In the genomic region with DNA sequence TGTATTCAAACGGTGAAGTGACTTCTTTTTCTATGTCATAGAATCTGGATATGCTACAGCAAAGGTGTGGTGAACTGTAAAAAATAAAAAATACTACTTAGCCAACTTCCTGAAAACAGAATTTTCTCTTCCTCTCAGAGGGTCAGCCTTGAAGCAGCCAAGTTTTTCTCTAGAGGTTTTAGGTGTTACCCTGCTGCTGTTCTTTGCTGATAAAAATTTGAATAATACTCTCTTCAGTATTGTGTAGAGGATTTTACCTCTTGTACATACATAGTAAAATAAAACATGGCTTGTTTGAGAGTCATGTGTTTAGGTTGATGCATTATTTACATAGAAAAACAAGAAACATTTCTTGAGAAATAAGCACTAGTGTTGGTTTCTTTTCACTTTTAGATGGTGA, we compare ENCODE assay signal across 22 cellular contexts.
DNase-seq lines count a peak whose midpoint lies in the region; ATAC-seq, FAIRE-seq and TF ChIP-seq lines count a peak whose summit lies in the region.
"Had no signal": no experiment of that assay in that cellular context is flagged by ENCODE, and none has a peak within 500 bp of the region (broad histone marks: within the 10 kb centered on the region; RNA-seq: fewer than 3 reads in every experiment).

No MANE protein-coding gene starts in this region.

- no peak for TF ChIP-seq RAD21 in HepG2 (CRISPR knock-in tag; IDR thresholded peaks at IDR 0.05)

- no peak for FAIRE-seq in GM12891 (lab: Jason Lieb, UNC)
- no peak for FAIRE-seq in HepG2 (lab: Jason Lieb, UNC)

- intact Hi-C loops in HepG2 (cut with micrococcal nuclease; ENCODE audit: unreplicated experiment), result no loop called here

- no peak overlapping the region for H3K4me2 ChIP-seq in HepG2 (ENCODE audit: low read depth, low read length)

- no peak for TF ChIP-seq CTCF in HepG2 (CRISPR knock-in tag; IDR thresholded peaks at IDR 0.05)
- TF ChIP-seq CTCF in BE2C (IDR thresholded peaks at IDR 0.05; ENCODE audit: low read depth, low read length), result no peak

- no peaks in the 10 kb centered on the region for H3K36me3 ChIP-seq in HepG2 (replicated peaks in 1 of 2; ENCODE audit: control insufficient read depth in 1 of 2, insufficient read depth in 2 of 2, low read length in 2 of 2)
- no peaks in the 10 kb centered on the region for H3K36me3 ChIP-seq in BE2C
- H3K36me3 ChIP-seq: SJCRH30 had no signal

- H3K4me3 ChIP-seq in HepG2 (replicated peaks in 1 of 3; ENCODE audit: insufficient read depth in 1 of 3, low read depth in 2 of 3, low read length in 3 of 3) (no peak overlapping the region), BE2C (ENCODE audit: low read depth, low read length) (no peak overlapping the region)
- H3K4me3 ChIP-seq: lung, psoas muscle, SJCRH30 had no signal

- peaks cover 0 to 4% (median 0%) of the 10 kb centered on the region in 3 donors for H3K27me3 Mint-ChIP-seq in immature natural killer cell (ENCODE audit: low read depth in 3 of 3)
- H3K27me3 Mint-ChIP-seq: activated CD4-positive, alpha-beta T cell treated with anti-CD3 and anti-CD28 coated beads, Interleukin-2, amount 10 ng/mL, durations not matched to agents 7 days and 5 days; brain; dendritic cell treated with granulocyte-macrophage colony-stimulating factor and Interleukin-4, amounts not matched to agents 40 ng/mL and 50 ng/mL, for 4 days; stimulated activated naive CD8-positive, alpha-beta T cell treated with anti-CD3 and anti-CD28 coated beads, Interleukin-15, amount 100 ng/mL, for 72 hours had no signal

- no peaks in the 10 kb centered on the region for H3K9me3 ChIP-seq in HepG2 (ENCODE audit: low read length)
- no peaks in the 10 kb centered on the region for H3K9me3 ChIP-seq in BE2C
- H3K9me3 ChIP-seq: psoas muscle, SJCRH30 had no signal

- peaks cover 3 to 25% (median 17%) of the 10 kb centered on the region in 6 donors for H3K9me3 Mint-ChIP-seq in immature natural killer cell
- H3K9me3 Mint-ChIP-seq: brain, nephron had no signal

- H3K27me3 ChIP-seq in HepG2 (ENCODE audit: control insufficient read depth in 1 of 2, insufficient read depth in 2 of 2, low read length in 2 of 2) (peaks cover 0 to 3% of the 10 kb centered on the region in 2 experiments; a peak in 2 of 5 replicates), BE2C (no peaks in the 10 kb centered on the region)
- H3K27me3 ChIP-seq: SJCRH30 had no signal

- in situ Hi-C loops in HepG2 (cut with HindIII; ENCODE audit: extremely low pct_ligation_motif_present, low pct_unique_long_range_greater_than_20kb), result no loop called here

- peak; percentile 61 for ATAC-seq in GM18861 (IDR thresholded peaks at IDR 0.05; ENCODE audit: unreplicated experiment)
- peak; percentile 48 for ATAC-seq in GM21381 (IDR thresholded peaks at IDR 0.05; ENCODE audit: unreplicated experiment)
- peak; percentile 58 for ATAC-seq in HG02981 (IDR thresholded peaks at IDR 0.05; ENCODE audit: unreplicated experiment)
- no peak for ATAC-seq in HepG2
- ATAC-seq: psoas muscle; stimulated activated naive CD8-positive, alpha-beta T cell treated with anti-CD3 and anti-CD28 coated beads, Interleukin-15, amount 100 ng/mL, for 72 hours had no signal

- H3K4me1 Mint-ChIP-seq in immature natural killer cell, result no peaks in the 10 kb centered on the region
- H3K4me1 Mint-ChIP-seq: activated CD4-positive, alpha-beta T cell treated with anti-CD3 and anti-CD28 coated beads, Interleukin-2, amount 10 ng/mL, durations not matched to agents 7 days and 5 days; nephron; stimulated activated naive CD8-positive, alpha-beta T cell treated with anti-CD3 and anti-CD28 coated beads, Interleukin-15, amount 100 ng/mL, for 72 hours had no signal

- no peak overlapping the region for H3K27ac ChIP-seq in HepG2 (ENCODE audit: extremely low read length, insufficient read depth, low read length)
- H3K27ac ChIP-seq: psoas muscle, SJCRH30 had no signal

- DNase-seq in OCI-M1 (lab: John Stamatoyannopoulos, UW), result peak; percentile 8
- no peak for DNase-seq in GM12891 (ENCODE audit: insufficient read length, low spot score)
- no peak for DNase-seq in HepG2 (ENCODE audit: low spot score)
- DNase-seq in immature natural killer cell, result no peak
- no peak for DNase-seq in BE2C
- DNase-seq: activated CD4-positive, alpha-beta T cell treated with anti-CD3 and anti-CD28 coated beads, Interleukin-2, amount 10 ng/mL, durations not matched to agents 7 days and 5 days; activated naive CD4-positive, alpha-beta T cell treated with anti-CD3 and anti-CD28 coated beads, Interleukin-2, amount 50 U/mL, for 16 hours; activated T-cell treated with anti-CD3 and anti-CD28 coated beads for 4 hours; NCI-H187; NCI-H524; psoas muscle; SJCRH30; stimulated activated CD4-positive, alpha-beta T cell treated with anti-CD3 and anti-CD28 coated beads, Interleukin-12 subunit alpha, Interleukin-12 subunit beta, amount 100 ng/mL, for 4 hours; stimulated activated naive CD8-positive, alpha-beta T cell treated with anti-CD3 and anti-CD28 coated beads, Interleukin-15, amount 100 ng/mL, for 72 hours; T-helper 9 cell had no signal

- TF ChIP-seq POLR2A in GM12891 (IDR thresholded peaks at IDR 0.05; ENCODE audit: low read depth, low read length) (no peak), HepG2 (IDR thresholded peaks at IDR 0.05; ENCODE audit: insufficient read depth in 1 of 2, low read depth in 2 of 2, low read length in 2 of 2) (no peak)

- H4K20me1 ChIP-seq in HepG2 (ENCODE audit: insufficient read depth, low read length), result no peaks in the 10 kb centered on the region

- H3K4me1 ChIP-seq in HepG2 (ENCODE audit: insufficient read depth, low read length), result no peaks in the 10 kb centered on the region
- H3K4me1 ChIP-seq in BE2C, result no peaks in the 10 kb centered on the region
- H3K4me1 ChIP-seq: psoas muscle, SJCRH30 had no signal

- no peak overlapping the region for H2AFZ ChIP-seq in HepG2 (ENCODE audit: low read length)

- WGBS in HepG2 (ENCODE audit: low lambda C conversion rate), result 0% methylated on average over 1 of the region's 1 CpG

- no peaks in the 10 kb centered on the region for H3K79me2 ChIP-seq in HepG2 (ENCODE audit: insufficient read depth, low read length)

- CTCF ChIA-PET in HepG2 (lab: Yijun Ruan, JAX; ENCODE audit: low intra/inter-chr PET ratio, low total read pairs), result no interaction called here

- no peak overlapping the region for H3K4me3 Mint-ChIP-seq in immature natural killer cell
- H3K4me3 Mint-ChIP-seq: activated CD4-positive, alpha-beta T cell treated with anti-CD3 and anti-CD28 coated beads, Interleukin-2, amount 10 ng/mL, durations not matched to agents 7 days and 5 days; brain; dendritic cell treated with granulocyte-macrophage colony-stimulating factor and Interleukin-4, amounts not matched to agents 40 ng/mL and 50 ng/mL, for 4 days; nephron; stimulated activated naive CD8-positive, alpha-beta T cell treated with anti-CD3 and anti-CD28 coated beads, Interleukin-15, amount 100 ng/mL, for 72 hours had no signal

- H3K9ac ChIP-seq in HepG2 (ENCODE audit: insufficient read depth, low read depth, low read length), result no peak overlapping the region

- H3K27ac Mint-ChIP-seq in immature natural killer cell, result no peak overlapping the region
- H3K27ac Mint-ChIP-seq: activated CD4-positive, alpha-beta T cell treated with anti-CD3 and anti-CD28 coated beads, Interleukin-2, amount 10 ng/mL, durations not matched to agents 7 days and 5 days; brain; dendritic cell treated with granulocyte-macrophage colony-stimulating factor and Interleukin-4, amounts not matched to agents 40 ng/mL and 50 ng/mL, for 4 days; stimulated activated naive CD8-positive, alpha-beta T cell treated with anti-CD3 and anti-CD28 coated beads, Interleukin-15, amount 100 ng/mL, for 72 hours had no signal

- POLR2A ChIA-PET in HepG2 (lab: Yijun Ruan, JAX), result no interaction called here

- no TSS peak for BruUV-seq in HepG2 (replicated peaks; lab: Mats Ljungman, UMichigan)

- no peak for TF ChIP-seq EP300 in HepG2 (IDR thresholded peaks at IDR 0.05; ENCODE audit: low read depth in 2 of 2, low read length in 2 of 2)
- no peak for TF ChIP-seq EP300 in HepG2 (CRISPR knock-in tag; IDR thresholded peaks at IDR 0.05; ENCODE audit: borderline replicate concordance)

- no peaks in the 10 kb centered on the region for H3K36me3 Mint-ChIP-seq in immature natural killer cell
- H3K36me3 Mint-ChIP-seq: brain had no signal

TF ChIP-seq in GM12891, 5 proteins besides CTCF, POLR2A, EP300 and RAD21:
- no peak for TF ChIP-seq SPI1 (IDR thresholded peaks at IDR 0.05; ENCODE audit: low read depth, low read length)
- TF ChIP-seq POLR2AphosphoS5 (IDR thresholded peaks at IDR 0.05; ENCODE audit: low read depth, low read length), result no peak
- no peak for TF ChIP-seq TAF1 (IDR thresholded peaks at IDR 0.05; ENCODE audit: low read depth, low read length)
- TF ChIP-seq POU2F2 (IDR thresholded peaks at IDR 0.05; ENCODE audit: low read depth, low read length), result no peak
- no peak for TF ChIP-seq PAX5 (IDR thresholded peaks at IDR 0.05; ENCODE audit: insufficient read depth, low read length, severe bottlenecking)

TF ChIP-seq in HepG2, 621 proteins besides CTCF, POLR2A, EP300 and RAD21:
- TF ChIP-seq KMT2B (CRISPR knock-in tag; IDR thresholded peaks at IDR 0.05), result no peak
- TF ChIP-seq ZNF616 (CRISPR knock-in tag; IDR thresholded peaks at IDR 0.05; ENCODE audit: low read depth), result no peak
- TF ChIP-seq RFX1 (IDR thresholded peaks at IDR 0.05), result no peak
- no peak for TF ChIP-seq CBX1 (IDR thresholded peaks at IDR 0.05; ENCODE audit: low read depth)
- TF ChIP-seq ZSCAN21 (CRISPR knock-in tag; IDR thresholded peaks at IDR 0.05; ENCODE audit: borderline replicate concordance), result no peak
